In the genomic region with DNA sequence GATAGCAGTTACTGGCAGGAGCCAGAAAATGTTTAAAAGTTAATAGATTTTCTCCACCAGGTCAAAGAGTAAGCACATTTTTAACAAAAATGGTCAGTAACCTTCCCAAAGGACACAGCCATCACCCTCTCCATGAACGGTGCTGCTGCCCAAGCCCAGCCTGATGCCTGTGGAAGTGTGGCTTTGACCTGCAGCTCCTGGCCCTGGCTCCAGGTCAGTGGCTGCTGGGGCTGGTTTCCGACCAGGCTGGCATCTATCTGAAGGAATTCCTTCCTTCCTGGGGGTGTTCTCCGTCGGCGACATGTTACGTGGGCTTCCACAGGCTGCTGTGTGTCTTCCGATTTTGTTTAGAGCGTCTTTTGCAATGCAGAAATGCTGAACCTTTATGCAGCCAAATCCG, we compare ENCODE assay signal across 20 cellular contexts.
A peak's percentile ranks its signal among the peaks of the same experiment; 100 is the strongest.
DNase-seq lines count a peak whose midpoint lies in the region; ATAC-seq and TF ChIP-seq lines count a peak whose summit lies in the region.
"Had no signal": no experiment of that assay in that cellular context is flagged by ENCODE, and none has a peak within 500 bp of the region (broad histone marks: within the 10 kb centered on the region; RNA-seq: fewer than 3 reads in every experiment).

No MANE protein-coding gene starts in this region.

- no peaks in the 10 kb centered on the region for H3K9me3 ChIP-seq in left ventricle myocardium inferior (replicated peaks)
- H3K9me3 ChIP-seq in HUES48 (ENCODE audit: control insufficient read depth, insufficient read depth, low read length): no peaks in the 10 kb centered on the region
- H3K9me3 ChIP-seq in left lung: no peaks in the 10 kb centered on the region
- H3K9me3 ChIP-seq in esophagus squamous epithelium: no peaks in the 10 kb centered on the region
- H3K9me3 ChIP-seq: A549; BLaER1 treated with 17β-estradiol and CSF1 and Interleukin-3, amounts not matched to agents 10 nM and 100 nM had no signal

- H3K9ac ChIP-seq in HUES48 (ENCODE audit: low read depth, low read length): no peak overlapping the region

- WGBS in esophagus squamous epithelium, 2 donors: 87 to 91% methylated on average over 9 of the region's 9 CpGs

- no peak for ATAC-seq in Right ventricle myocardium superior (ENCODE audit: poor library complexity)
- ATAC-seq in left lung: no peak
- no peak for ATAC-seq in HG03095 (IDR thresholded peaks at IDR 0.05; ENCODE audit: unreplicated experiment)
- ATAC-seq: A549, GM12878 had no signal

- intact Hi-C loops in left ventricle myocardium inferior (cut with micrococcal nuclease) (no loop called here), Right ventricle myocardium superior (cut with DNase I) (no loop called here), left lung (cut with DNase I) (no loop called here), posterior vena cava (cut with DNase I) (no loop called here), esophagus squamous epithelium (cut with DNase I) (no loop called here)

- TF ChIP-seq POLR2A in esophagus squamous epithelium (IDR thresholded peaks at IDR 0.05): no peak

- peaks cover 11% of the 10 kb centered on the region for H3K36me3 ChIP-seq in left ventricle myocardium inferior
- H3K36me3 ChIP-seq in HUES48 (ENCODE audit: control insufficient read depth, insufficient read depth, low read length): no peaks in the 10 kb centered on the region
- H3K36me3 ChIP-seq in left lung: peaks cover 0 to 68% of the 10 kb centered on the region in 2 donors
- H3K36me3 ChIP-seq in esophagus squamous epithelium: peaks cover 0 to 99% (median 6%) of the 10 kb centered on the region in 3 donors

- peaks cover 49% of the 10 kb centered on the region for H3K4me1 ChIP-seq in left ventricle myocardium inferior
- H3K4me1 ChIP-seq in HUES48 (ENCODE audit: control insufficient read depth, insufficient read depth, low read length): peaks cover 6% of the 10 kb centered on the region
- peaks cover 0 to 4% of the 10 kb centered on the region in 2 donors for H3K4me1 ChIP-seq in left lung
- H3K4me1 ChIP-seq in esophagus squamous epithelium: peaks cover 0 to 5% (median 0%) of the 10 kb centered on the region in 3 donors
- H3K4me1 ChIP-seq: A549 had no signal

- no peak overlapping the region for H3K4me3 ChIP-seq in left ventricle myocardium inferior
- no peak overlapping the region for H3K4me3 ChIP-seq in HUES48 (ENCODE audit: low read depth, low read length)
- H3K4me3 ChIP-seq in left lung: no peak overlapping the region
- H3K4me3 ChIP-seq in esophagus squamous epithelium: no peak overlapping the region
- H3K4me3 ChIP-seq: A549; BLaER1 treated with 17β-estradiol and CSF1 and Interleukin-3, amounts not matched to agents 10 nM and 100 nM; GM12878 had no signal

- no peak for TF ChIP-seq CTCF in left ventricle myocardium inferior (IDR thresholded peaks at IDR 0.05; ENCODE audit: borderline replicate concordance)
- no peak for TF ChIP-seq CTCF in left lung (IDR thresholded peaks at IDR 0.05)
- no peak for TF ChIP-seq CTCF in esophagus squamous epithelium (IDR thresholded peaks at IDR 0.05)

- H3K27ac ChIP-seq in left ventricle myocardium inferior (replicated peaks) (peak overlapping the region; percentile 91), HUES48 (ENCODE audit: low read depth, low read length) (peak overlapping the region; percentile 6), left lung (no peak overlapping the region), esophagus squamous epithelium (no peak overlapping the region)
- H3K27ac ChIP-seq: A549 had no signal

- H3K27me3 ChIP-seq in left ventricle myocardium inferior (ENCODE audit: low read depth) (no peaks in the 10 kb centered on the region), HUES48 (ENCODE audit: control insufficient read depth, insufficient read depth, low read length) (no peaks in the 10 kb centered on the region), left lung (no peaks in the 10 kb centered on the region), esophagus squamous epithelium (no peaks in the 10 kb centered on the region)

- DNase-seq in left ventricle myocardium inferior (no peak), Right ventricle myocardium superior (no peak), left lung (peak; percentile 3 to 44), posterior vena cava (ENCODE audit: low spot score) (peak; percentile 58), cerebellar nuclear complex (lab: John Stamatoyannopoulos, UW) (no peak), esophagus squamous epithelium (lab: John Stamatoyannopoulos, UW) (no peak)
- DNase-seq: AML-193; CD4-positive, CD25-positive, alpha-beta regulatory T cell; CD8-positive, alpha-beta memory T cell; COR-L47; DMS 273 treated with DMSO at 0.1 percent for 48 hours; DMS53; DND-41; EL; H9 had no signal

Comparison
In these comparisons a context has a peak if more than half of its experiments do, and no peak if none do; other contexts are left out.
1. DNase-seq: peak in left lung (2 of 2) and posterior vena cava (single experiment); none in left ventricle myocardium inferior (single experiment), Right ventricle myocardium superior (single experiment), cerebellar nuclear complex (0 of 2) and esophagus squamous epithelium (single experiment).
2. H3K27ac ChIP-seq: peak in left ventricle myocardium inferior (single experiment) and HUES48 (single experiment); none in left lung (0 of 2) and esophagus squamous epithelium (0 of 4).